ENCODE assay signal across 14 cellular contexts in the genomic region with DNA sequence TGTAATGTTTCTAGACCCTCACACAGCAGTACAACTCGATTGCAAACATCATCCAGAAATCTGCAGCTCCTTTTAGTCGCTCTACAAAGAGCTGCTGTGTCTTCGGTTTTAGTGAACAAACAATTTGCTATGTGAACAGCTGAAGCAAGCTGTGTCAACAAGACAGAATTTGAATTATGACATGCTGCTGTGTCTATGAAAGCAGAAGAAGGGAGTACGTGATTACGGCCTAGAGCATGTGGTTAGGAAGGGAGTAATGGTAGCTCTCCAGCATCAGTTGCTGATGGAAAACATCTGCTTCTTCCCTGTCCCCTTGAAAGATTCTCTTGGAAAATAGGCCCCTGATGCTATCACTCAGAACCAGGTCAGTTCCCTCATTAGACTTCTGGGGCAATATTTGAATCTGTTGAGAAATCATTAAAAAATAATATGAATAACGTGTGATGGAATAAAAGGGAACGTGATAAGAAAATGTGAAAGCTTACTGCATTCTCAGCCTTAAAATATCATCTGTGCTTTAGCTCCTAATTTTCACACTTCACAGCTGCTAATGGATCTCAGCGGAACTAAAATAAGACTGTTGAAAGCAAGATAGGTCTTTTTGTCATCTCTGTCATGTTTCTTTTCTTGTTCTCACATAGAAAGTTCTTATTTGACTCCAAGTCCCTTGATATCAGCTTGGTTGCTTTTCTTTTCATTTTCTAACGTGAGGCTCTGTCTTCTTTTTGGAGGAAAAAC.
A peak's percentile ranks its signal among the peaks of the same experiment; 100 is the strongest.
DNase-seq lines count a peak whose midpoint lies in the region; ATAC-seq and TF ChIP-seq lines count a peak whose summit lies in the region.
"Had no signal": no experiment of that assay in that cellular context is flagged by ENCODE, and none has a peak within 500 bp of the region (broad histone marks: within the 10 kb centered on the region; RNA-seq: fewer than 3 reads in every experiment).

No MANE protein-coding gene starts in this region.

- H3K4me3 Mint-ChIP-seq in activated T-helper 1 cell treated with anti-CD3 and anti-CD28 coated beads, Interleukin-12 subunit alpha, Interleukin-12 subunit beta, Interleukin-2, Interleukin-4 antibody, amounts not matched to agents 30 ng/mL and 10 ng/mL and 1 ng/mL, durations not matched to agents 14 hours and 24 hours and 36 hours, result no peak overlapping the region
- H3K4me3 Mint-ChIP-seq: activated T-helper 17 cell treated with anti-CD3 and anti-CD28 coated beads, Interleukin-2, amount 50 U/mL, for 72 hours; CD8-positive, alpha-beta T cell; neural progenitor cell had no signal

- H3K9me3 Mint-ChIP-seq in activated T-helper 1 cell treated with anti-CD3 and anti-CD28 coated beads, Interleukin-12 subunit alpha, Interleukin-12 subunit beta, Interleukin-2, Interleukin-4 antibody, amounts not matched to agents 30 ng/mL and 10 ng/mL and 1 ng/mL, durations not matched to agents 14 hours and 24 hours and 36 hours, result peaks cover 12% of the 10 kb centered on the region
- H3K9me3 Mint-ChIP-seq: neural progenitor cell had no signal

- no peaks in the 10 kb centered on the region for H3K36me3 Mint-ChIP-seq in activated T-helper 1 cell treated with anti-CD3 and anti-CD28 coated beads, Interleukin-12 subunit alpha, Interleukin-12 subunit beta, Interleukin-2, Interleukin-4 antibody, amounts not matched to agents 30 ng/mL and 10 ng/mL and 1 ng/mL, durations not matched to agents 14 hours and 24 hours and 36 hours (ENCODE audit: low read depth)
- H3K36me3 Mint-ChIP-seq: CD8-positive, alpha-beta T cell; neural progenitor cell had no signal

- H3K4me1 Mint-ChIP-seq in activated T-helper 1 cell treated with anti-CD3 and anti-CD28 coated beads, Interleukin-12 subunit alpha, Interleukin-12 subunit beta, Interleukin-2, Interleukin-4 antibody, amounts not matched to agents 30 ng/mL and 10 ng/mL and 1 ng/mL, durations not matched to agents 14 hours and 24 hours and 36 hours (ENCODE audit: low read depth), result no peaks in the 10 kb centered on the region
- H3K4me1 Mint-ChIP-seq: activated T-helper 17 cell treated with anti-CD3 and anti-CD28 coated beads, Interleukin-2, amount 50 U/mL, for 72 hours; neural progenitor cell had no signal

- no peak overlapping the region for H3K27ac Mint-ChIP-seq in activated T-helper 1 cell treated with anti-CD3 and anti-CD28 coated beads, Interleukin-12 subunit alpha, Interleukin-12 subunit beta, Interleukin-2, Interleukin-4 antibody, amounts not matched to agents 30 ng/mL and 10 ng/mL and 1 ng/mL, durations not matched to agents 14 hours and 24 hours and 36 hours
- H3K27ac Mint-ChIP-seq: activated T-helper 17 cell treated with anti-CD3 and anti-CD28 coated beads, Interleukin-2, amount 50 U/mL, for 72 hours; CD8-positive, alpha-beta T cell; neural progenitor cell had no signal

- TF ChIP-seq CTCF in foreskin fibroblast (IDR thresholded peaks at IDR 0.05; ENCODE audit: low read depth, low read length), result no peak
- no peak for TF ChIP-seq CTCF in GM20000 (IDR thresholded peaks at IDR 0.05; ENCODE audit: extremely low read depth, missing control alignments)

- intact Hi-C loops in activated T-helper 1 cell treated with anti-CD3 and anti-CD28 coated beads, Interleukin-12 subunit alpha, Interleukin-12 subunit beta, Interleukin-2, Interleukin-4 antibody, amounts not matched to agents 30 ng/mL and 10 ng/mL and 1 ng/mL, durations not matched to agents 14 hours and 24 hours and 36 hours (cut with micrococcal nuclease), result no loop called here

- DNase-seq in NCI-H1092 (lab: John Stamatoyannopoulos, UW) (peak; percentile 73), NCI-H526 (lab: John Stamatoyannopoulos, UW) (peak; percentile 21 to 56), foreskin fibroblast (peak; percentile 28 to 67), retina (peak; percentile 18), GM20000 (ENCODE audit: low spot score) (no peak)
- no peak for DNase-seq in activated T-helper 1 cell treated with anti-CD3 and anti-CD28 coated beads, Interleukin-12 subunit alpha, Interleukin-12 subunit beta, Interleukin-2, Interleukin-4 antibody, amounts not matched to agents 30 ng/mL and 10 ng/mL and 1 ng/mL, durations not matched to agents 14 hours and 24 hours and 36 hours (ENCODE audit: low spot score)
- DNase-seq: CD8-positive, alpha-beta T cell; stimulated activated CD4-positive, alpha-beta T cell treated with anti-CD3 and anti-CD28 coated beads, Interleukin-1b, Interleukin-23, amount 100 ng/mL, for 48 hours; stimulated activated naive CD4-positive, alpha-beta T cell treated with Interleukin-2 at 50 U/mL for 16 hours had no signal

- ATAC-seq in HG03025 (IDR thresholded peaks at IDR 0.05; ENCODE audit: low FRiP score, unreplicated experiment), result no peak
- ATAC-seq: activated T-helper 17 cell treated with anti-CD3 and anti-CD28 coated beads, Interleukin-2, amount 50 U/mL, for 72 hours; CD8-positive, alpha-beta T cell; esophagus mucosa had no signal

- H3K4me3 ChIP-seq in foreskin fibroblast (ENCODE audit: low read depth in 1 of 2, low read length in 2 of 2), result no peak overlapping the region
- H3K4me3 ChIP-seq: breast epithelium, neural progenitor cell had no signal

- H3K27me3 Mint-ChIP-seq in activated T-helper 1 cell treated with anti-CD3 and anti-CD28 coated beads, Interleukin-12 subunit alpha, Interleukin-12 subunit beta, Interleukin-2, Interleukin-4 antibody, amounts not matched to agents 30 ng/mL and 10 ng/mL and 1 ng/mL, durations not matched to agents 14 hours and 24 hours and 36 hours (ENCODE audit: insufficient read depth), result no peaks in the 10 kb centered on the region
- H3K27me3 Mint-ChIP-seq: activated T-helper 17 cell treated with anti-CD3 and anti-CD28 coated beads, Interleukin-2, amount 50 U/mL, for 72 hours had no signal

Comparison
In these comparisons a context has a peak if more than half of its experiments do, and no peak if none do; other contexts are left out.
1. DNase-seq: peak in NCI-H1092 (single experiment), NCI-H526 (2 of 2), foreskin fibroblast (2 of 2) and retina (single experiment); none in GM20000 (single experiment) and activated T-helper 1 cell treated with anti-CD3 and anti-CD28 coated beads, Interleukin-12 subunit alpha, Interleukin-12 subunit beta, Interleukin-2, Interleukin-4 antibody, amounts not matched to agents 30 ng/mL and 10 ng/mL and 1 ng/mL, durations not matched to agents 14 hours and 24 hours and 36 hours (single experiment).